14 cellular contexts compared by ENCODE assay signal in the genomic region with DNA sequence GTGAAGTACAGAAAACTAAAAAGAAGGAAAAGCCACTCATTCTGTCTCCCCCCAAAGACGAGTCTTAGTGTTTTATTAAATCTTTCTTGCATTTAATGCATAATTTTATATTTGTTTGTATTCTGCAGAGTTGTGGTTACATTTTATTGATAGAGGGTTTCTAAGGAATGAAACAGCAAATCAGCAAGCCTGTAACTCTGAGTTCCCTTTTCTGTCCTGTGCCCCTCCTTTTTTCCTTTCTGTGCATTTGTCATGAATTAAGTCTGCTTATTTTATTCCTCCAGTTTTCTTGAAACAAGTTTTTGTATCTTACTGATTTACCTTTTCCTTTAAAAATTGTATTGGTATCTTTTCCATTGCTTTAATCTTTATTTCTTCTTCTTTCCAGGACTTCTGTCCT.
"Had no signal": no experiment of that assay in that cellular context is flagged by ENCODE, and none has a peak within 500 bp of the region (broad histone marks: within the 10 kb centered on the region; RNA-seq: fewer than 3 reads in every experiment).

No MANE protein-coding gene starts in this region.

- H3K9me3 Mint-ChIP-seq: activated CD4-positive, alpha-beta memory T cell treated with anti-CD3 and anti-CD28 coated beads, Interleukin-2, amount 10 ng/mL, durations not matched to agents 7 days and 5 days; activated naive CD8-positive, alpha-beta T cell treated with anti-CD3 and anti-CD28 coated beads, Interleukin-2, amount 10 ng/mL, durations not matched to agents 7 days and 5 days; stimulated activated naive CD8-positive, alpha-beta T cell treated with anti-CD3 and anti-CD28 coated beads, Interleukin-15, amount 100 ng/mL, for 72 hours had no signal

- H3K4me3 Mint-ChIP-seq: activated CD4-positive, alpha-beta memory T cell treated with anti-CD3 and anti-CD28 coated beads, Interleukin-2, amount 10 ng/mL, durations not matched to agents 7 days and 5 days; activated naive CD8-positive, alpha-beta T cell treated with anti-CD3 and anti-CD28 coated beads, Interleukin-2, amount 10 ng/mL, durations not matched to agents 7 days and 5 days; activated T-cell treated with anti-CD3 and anti-CD28 coated beads, Interleukin-2, amount 50 U/mL, for 72 hours; stimulated activated naive CD8-positive, alpha-beta T cell treated with anti-CD3 and anti-CD28 coated beads, Interleukin-15, amount 100 ng/mL, for 72 hours had no signal

- H3K4me1 Mint-ChIP-seq: activated CD4-positive, alpha-beta memory T cell treated with anti-CD3 and anti-CD28 coated beads, Interleukin-2, amount 10 ng/mL, durations not matched to agents 7 days and 5 days; activated naive CD8-positive, alpha-beta T cell treated with anti-CD3 and anti-CD28 coated beads, Interleukin-2, amount 10 ng/mL, durations not matched to agents 7 days and 5 days; stimulated activated naive CD8-positive, alpha-beta T cell treated with anti-CD3 and anti-CD28 coated beads, Interleukin-15, amount 100 ng/mL, for 72 hours had no signal

- H3K9ac ChIP-seq: parathyroid adenoma had no signal

- H3K36me3 Mint-ChIP-seq: activated naive CD8-positive, alpha-beta T cell treated with anti-CD3 and anti-CD28 coated beads, Interleukin-2, amount 10 ng/mL, durations not matched to agents 7 days and 5 days had no signal

- H3K27me3 Mint-ChIP-seq: activated CD4-positive, alpha-beta memory T cell treated with anti-CD3 and anti-CD28 coated beads, Interleukin-2, amount 10 ng/mL, durations not matched to agents 7 days and 5 days; activated naive CD8-positive, alpha-beta T cell treated with anti-CD3 and anti-CD28 coated beads, Interleukin-2, amount 10 ng/mL, durations not matched to agents 7 days and 5 days; stimulated activated naive CD8-positive, alpha-beta T cell treated with anti-CD3 and anti-CD28 coated beads, Interleukin-15, amount 100 ng/mL, for 72 hours had no signal

- H3K27ac Mint-ChIP-seq: activated CD4-positive, alpha-beta memory T cell treated with anti-CD3 and anti-CD28 coated beads, Interleukin-2, amount 10 ng/mL, durations not matched to agents 7 days and 5 days; activated naive CD8-positive, alpha-beta T cell treated with anti-CD3 and anti-CD28 coated beads, Interleukin-2, amount 10 ng/mL, durations not matched to agents 7 days and 5 days; activated T-cell treated with anti-CD3 and anti-CD28 coated beads, Interleukin-2, amount 50 U/mL, for 72 hours; stimulated activated naive CD8-positive, alpha-beta T cell treated with anti-CD3 and anti-CD28 coated beads, Interleukin-15, amount 100 ng/mL, for 72 hours had no signal

- DNase-seq: activated CD4-positive, alpha-beta memory T cell treated with anti-CD3 and anti-CD28 coated beads, Interleukin-2, amount 10 ng/mL, durations not matched to agents 7 days and 5 days; activated CD4-positive, alpha-beta T cell treated with anti-CD3 and anti-CD28 coated beads for 1 hour; activated naive CD8-positive, alpha-beta T cell treated with anti-CD3 and anti-CD28 coated beads, Interleukin-2, amount 10 ng/mL, durations not matched to agents 7 days and 5 days; activated T-cell treated with anti-CD3 and anti-CD28 coated beads, Interleukin-2, amount 50 U/mL, for 72 hours; esophagus squamous epithelium; kidney; left ventricle myocardium superior; stimulated activated CD4-positive, alpha-beta T cell treated with anti-CD3 and anti-CD28 coated beads, Interleukin-4, amount 100 ng/mL, for 24 hours; stimulated activated naive CD8-positive, alpha-beta T cell treated with anti-CD3 and anti-CD28 coated beads, Interleukin-15, amount 100 ng/mL, for 72 hours; T-helper 2 cell had no signal

- H3K27ac ChIP-seq: ascending aorta, esophagus squamous epithelium, hepatocyte, parathyroid adenoma, thoracic aorta had no signal

- H3K36me3 ChIP-seq: ascending aorta, esophagus squamous epithelium, thoracic aorta had no signal

- H3K4me3 ChIP-seq: ascending aorta, esophagus squamous epithelium, hepatocyte, thoracic aorta had no signal

- H3K9me3 ChIP-seq: ascending aorta, esophagus squamous epithelium, thoracic aorta had no signal
